In the genomic region with DNA sequence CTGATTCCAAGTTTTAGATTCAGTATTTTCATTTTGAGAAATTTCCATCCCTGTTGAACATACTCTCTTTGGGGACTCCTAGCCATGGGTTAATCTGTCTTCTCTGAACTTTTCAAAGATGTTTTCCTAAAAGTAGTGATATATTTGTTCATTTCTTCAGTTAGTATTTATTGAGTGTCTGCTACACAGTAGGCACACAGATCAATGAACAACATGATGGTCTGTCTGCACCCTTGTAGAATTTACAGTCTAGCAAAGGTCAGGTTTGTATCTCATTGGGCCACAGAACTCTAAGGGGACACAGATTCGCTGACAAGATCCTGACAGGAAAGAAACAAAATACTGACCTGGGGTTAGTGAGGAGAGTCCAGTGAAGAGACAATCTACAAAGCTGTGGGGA, we compare ENCODE assay signal across 2 cellular contexts.
A peak's percentile ranks its signal among the peaks of the same experiment; 100 is the strongest.
TF ChIP-seq lines count a peak whose summit lies in the region.

No MANE protein-coding gene starts in this region.

TF ChIP-seq in A549, 52 proteins besides CTCF, POLR2A, EP300 and RAD21:
- TF ChIP-seq, protein P1, sequence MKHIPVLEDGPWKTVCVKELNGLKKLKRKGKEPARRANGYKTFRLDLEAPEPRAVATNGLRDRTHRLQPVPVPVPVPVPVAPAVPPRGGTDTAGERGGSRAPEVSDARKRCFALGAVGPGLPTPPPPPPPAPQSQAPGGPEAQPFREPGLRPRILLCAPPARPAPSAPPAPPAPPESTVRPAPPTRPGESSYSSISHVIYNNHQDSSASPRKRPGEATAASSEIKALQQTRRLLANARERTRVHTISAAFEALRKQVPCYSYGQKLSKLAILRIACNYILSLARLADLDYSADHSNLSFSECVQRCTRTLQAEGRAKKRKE (CRISPR knock-in tag; IDR thresholded peaks at IDR 0.05; ENCODE audit: low read depth), result no peak
- TF ChIP-seq JUN (IDR thresholded peaks at IDR 0.05), result no peak
- no peak for TF ChIP-seq HDAC2 (IDR thresholded peaks at IDR 0.05)
- no peak for TF ChIP-seq CHD2 (IDR thresholded peaks at IDR 0.05; ENCODE audit: low read length, partially characterized antibody)
- TF ChIP-seq TFCP2L1 (CRISPR knock-in tag; IDR thresholded peaks at IDR 0.05), result no peak
- TF ChIP-seq RCOR1 (IDR thresholded peaks at IDR 0.05; ENCODE audit: low read depth, low read length), result no peak
- no peak for TF ChIP-seq RARB (CRISPR knock-in tag; IDR thresholded peaks at IDR 0.05)
- no peak for TF ChIP-seq RNF2 (IDR thresholded peaks at IDR 0.05; ENCODE audit: borderline replicate concordance, low read depth)
- no peak for TF ChIP-seq RFX5 (IDR thresholded peaks at IDR 0.05)
- TF ChIP-seq CHD4 (IDR thresholded peaks at IDR 0.05; ENCODE audit: borderline replicate concordance), result no peak
- no peak for TF ChIP-seq POLR2AphosphoS2 (conservative IDR thresholded peaks at IDR 0.05; ENCODE audit: low read length)
- no peak for TF ChIP-seq MAZ (IDR thresholded peaks at IDR 0.05; ENCODE audit: borderline replicate concordance, low read depth, low read length)
- TF ChIP-seq FOSB (CRISPR knock-in tag; IDR thresholded peaks at IDR 0.05), result no peak
- no peak for TF ChIP-seq GATA3 (IDR thresholded peaks at IDR 0.05; ENCODE audit: borderline replicate concordance)
- TF ChIP-seq FOSL2 (IDR thresholded peaks at IDR 0.05), result no peak
- no peak for TF ChIP-seq FOSL2 (CRISPR knock-in tag; IDR thresholded peaks at IDR 0.05)
- TF ChIP-seq JUNB (IDR thresholded peaks at IDR 0.05), result no peak
- TF ChIP-seq, protein P2, sequence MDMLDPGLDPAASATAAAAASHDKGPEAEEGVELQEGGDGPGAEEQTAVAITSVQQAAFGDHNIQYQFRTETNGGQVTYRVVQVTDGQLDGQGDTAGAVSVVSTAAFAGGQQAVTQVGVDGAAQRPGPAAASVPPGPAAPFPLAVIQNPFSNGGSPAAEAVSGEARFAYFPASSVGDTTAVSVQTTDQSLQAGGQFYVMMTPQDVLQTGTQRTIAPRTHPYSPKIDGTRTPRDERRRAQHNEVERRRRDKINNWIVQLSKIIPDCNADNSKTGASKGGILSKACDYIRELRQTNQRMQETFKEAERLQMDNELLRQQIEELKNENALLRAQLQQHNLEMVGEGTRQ (IDR thresholded peaks at IDR 0.05), result no peak
- TF ChIP-seq CEBPB (IDR thresholded peaks at IDR 0.05), result no peak
- TF ChIP-seq EHMT2 (IDR thresholded peaks at IDR 0.05; ENCODE audit: low read depth), result no peak

TF ChIP-seq in HepG2, 621 proteins besides CTCF, POLR2A, EP300 and RAD21 (continued from another document and continues in another):
- TF ChIP-seq RFX3 (CRISPR knock-in tag; IDR thresholded peaks at IDR 0.05), result no peak
- no peak for TF ChIP-seq ZNF496 (CRISPR knock-in tag; IDR thresholded peaks at IDR 0.05; ENCODE audit: insufficient replicate concordance)
- no peak for TF ChIP-seq FOXP1 (IDR thresholded peaks at IDR 0.05)
- TF ChIP-seq FOXP1 (CRISPR knock-in tag; IDR thresholded peaks at IDR 0.05), result peak; percentile 53; the same call in 1 of the 2 replicates
- TF ChIP-seq ZNF317 (CRISPR knock-in tag; IDR thresholded peaks at IDR 0.05), result no peak
- TF ChIP-seq ZNF276 (CRISPR knock-in tag; IDR thresholded peaks at IDR 0.05; ENCODE audit: low read depth), result no peak
- no peak for TF ChIP-seq KLF11 (CRISPR knock-in tag; IDR thresholded peaks at IDR 0.05)
- no peak for TF ChIP-seq ZSCAN21 (CRISPR knock-in tag; IDR thresholded peaks at IDR 0.05; ENCODE audit: borderline replicate concordance)
- TF ChIP-seq GFI1 (CRISPR knock-in tag; IDR thresholded peaks at IDR 0.05; ENCODE audit: borderline replicate concordance), result no peak
- peak; percentile 39 for TF ChIP-seq ARID5B (CRISPR knock-in tag; IDR thresholded peaks at IDR 0.05)
- no peak for TF ChIP-seq NFIC (IDR thresholded peaks at IDR 0.05; ENCODE audit: low read length)
- no peak for TF ChIP-seq TCF12 (IDR thresholded peaks at IDR 0.05)
- no peak for TF ChIP-seq TCF12 (CRISPR knock-in tag; IDR thresholded peaks at IDR 0.05)
- no peak for TF ChIP-seq JDP2 (CRISPR knock-in tag; IDR thresholded peaks at IDR 0.05; ENCODE audit: borderline replicate concordance)
- TF ChIP-seq ZNF652 (CRISPR knock-in tag; IDR thresholded peaks at IDR 0.05; ENCODE audit: borderline replicate concordance, low read depth), result peak; percentile 40; the same call in 1 of the 2 replicates
- no peak for TF ChIP-seq ZC3H13 (CRISPR knock-in tag; IDR thresholded peaks at IDR 0.05)
- TF ChIP-seq, protein P3, sequence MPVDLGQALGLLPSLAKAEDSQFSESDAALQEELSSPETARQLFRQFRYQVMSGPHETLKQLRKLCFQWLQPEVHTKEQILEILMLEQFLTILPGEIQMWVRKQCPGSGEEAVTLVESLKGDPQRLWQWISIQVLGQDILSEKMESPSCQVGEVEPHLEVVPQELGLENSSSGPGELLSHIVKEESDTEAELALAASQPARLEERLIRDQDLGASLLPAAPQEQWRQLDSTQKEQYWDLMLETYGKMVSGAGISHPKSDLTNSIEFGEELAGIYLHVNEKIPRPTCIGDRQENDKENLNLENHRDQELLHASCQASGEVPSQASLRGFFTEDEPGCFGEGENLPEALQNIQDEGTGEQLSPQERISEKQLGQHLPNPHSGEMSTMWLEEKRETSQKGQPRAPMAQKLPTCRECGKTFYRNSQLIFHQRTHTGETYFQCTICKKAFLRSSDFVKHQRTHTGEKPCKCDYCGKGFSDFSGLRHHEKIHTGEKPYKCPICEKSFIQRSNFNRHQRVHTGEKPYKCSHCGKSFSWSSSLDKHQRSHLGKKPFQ (CRISPR knock-in tag; IDR thresholded peaks at IDR 0.05; ENCODE audit: insufficient replicate concordance), result no peak
- TF ChIP-seq MEIS1 (CRISPR knock-in tag; IDR thresholded peaks at IDR 0.05; ENCODE audit: borderline replicate concordance), result no peak
- TF ChIP-seq MAZ (IDR thresholded peaks at IDR 0.05; ENCODE audit: borderline replicate concordance, low read depth, low read length), result no peak
- TF ChIP-seq MAZ (CRISPR knock-in tag; IDR thresholded peaks at IDR 0.05; ENCODE audit: low read depth), result no peak
- TF ChIP-seq ZNF20 (CRISPR knock-in tag; IDR thresholded peaks at IDR 0.05), result no peak
- TF ChIP-seq SCMH1 (CRISPR knock-in tag; IDR thresholded peaks at IDR 0.05; ENCODE audit: borderline replicate concordance), result no peak
- no peak for TF ChIP-seq KDM4B (CRISPR knock-in tag; IDR thresholded peaks at IDR 0.05)
- no peak for TF ChIP-seq ZC3H4 (CRISPR knock-in tag; IDR thresholded peaks at IDR 0.05; ENCODE audit: borderline replicate concordance)
- TF ChIP-seq, protein P4, sequence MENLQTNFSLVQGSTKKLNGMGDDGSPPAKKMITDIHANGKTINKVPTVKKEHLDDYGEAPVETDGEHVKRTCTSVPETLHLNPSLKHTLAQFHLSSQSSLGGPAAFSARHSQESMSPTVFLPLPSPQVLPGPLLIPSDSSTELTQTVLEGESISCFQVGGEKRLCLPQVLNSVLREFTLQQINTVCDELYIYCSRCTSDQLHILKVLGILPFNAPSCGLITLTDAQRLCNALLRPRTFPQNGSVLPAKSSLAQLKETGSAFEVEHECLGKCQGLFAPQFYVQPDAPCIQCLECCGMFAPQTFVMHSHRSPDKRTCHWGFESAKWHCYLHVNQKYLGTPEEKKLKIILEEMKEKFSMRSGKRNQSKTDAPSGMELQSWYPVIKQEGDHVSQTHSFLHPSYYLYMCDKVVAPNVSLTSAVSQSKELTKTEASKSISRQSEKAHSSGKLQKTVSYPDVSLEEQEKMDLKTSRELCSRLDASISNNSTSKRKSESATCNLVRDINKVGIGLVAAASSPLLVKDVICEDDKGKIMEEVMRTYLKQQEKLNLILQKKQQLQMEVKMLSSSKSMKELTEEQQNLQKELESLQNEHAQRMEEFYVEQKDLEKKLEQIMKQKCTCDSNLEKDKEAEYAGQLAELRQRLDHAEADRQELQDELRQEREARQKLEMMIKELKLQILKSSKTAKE (CRISPR knock-in tag; IDR thresholded peaks at IDR 0.05; ENCODE audit: borderline replicate concordance), result peak; percentile 52; the same call in 1 of the 2 replicates
- peak; percentile 30; the same call in 1 of the 2 replicates for TF ChIP-seq CREM (IDR thresholded peaks at IDR 0.05)
- TF ChIP-seq CREM (CRISPR knock-in tag; IDR thresholded peaks at IDR 0.05), result no peak
- TF ChIP-seq HES4 (CRISPR knock-in tag; IDR thresholded peaks at IDR 0.05; ENCODE audit: borderline replicate concordance), result no peak
- TF ChIP-seq NFATC3 (CRISPR knock-in tag; IDR thresholded peaks at IDR 0.05), result no peak
- no peak for TF ChIP-seq FOXM1 (CRISPR knock-in tag; IDR thresholded peaks at IDR 0.05)
- no peak for TF ChIP-seq MIER3 (CRISPR knock-in tag; IDR thresholded peaks at IDR 0.05; ENCODE audit: borderline replicate concordance)
- no peak for TF ChIP-seq ZSCAN9 (CRISPR knock-in tag; IDR thresholded peaks at IDR 0.05; ENCODE audit: borderline replicate concordance)
- peak; percentile 63; the same call in 1 of the 2 replicates for TF ChIP-seq NR2F2 (IDR thresholded peaks at IDR 0.05; ENCODE audit: borderline replicate concordance, low read depth)
- TF ChIP-seq ZNF24 (IDR thresholded peaks at IDR 0.05), result 0 out of 2 replicates have a peak, but pooled peaks have one; percentile 26
- TF ChIP-seq, protein P5, sequence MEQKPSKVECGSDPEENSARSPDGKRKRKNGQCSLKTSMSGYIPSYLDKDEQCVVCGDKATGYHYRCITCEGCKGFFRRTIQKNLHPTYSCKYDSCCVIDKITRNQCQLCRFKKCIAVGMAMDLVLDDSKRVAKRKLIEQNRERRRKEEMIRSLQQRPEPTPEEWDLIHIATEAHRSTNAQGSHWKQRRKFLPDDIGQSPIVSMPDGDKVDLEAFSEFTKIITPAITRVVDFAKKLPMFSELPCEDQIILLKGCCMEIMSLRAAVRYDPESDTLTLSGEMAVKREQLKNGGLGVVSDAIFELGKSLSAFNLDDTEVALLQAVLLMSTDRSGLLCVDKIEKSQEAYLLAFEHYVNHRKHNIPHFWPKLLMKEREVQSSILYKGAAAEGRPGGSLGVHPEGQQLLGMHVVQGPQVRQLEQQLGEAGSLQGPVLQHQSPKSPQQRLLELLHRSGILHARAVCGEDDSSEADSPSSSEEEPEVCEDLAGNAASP (CRISPR knock-in tag; IDR thresholded peaks at IDR 0.05; ENCODE audit: borderline replicate concordance), result no peak
- TF ChIP-seq, protein P6, sequence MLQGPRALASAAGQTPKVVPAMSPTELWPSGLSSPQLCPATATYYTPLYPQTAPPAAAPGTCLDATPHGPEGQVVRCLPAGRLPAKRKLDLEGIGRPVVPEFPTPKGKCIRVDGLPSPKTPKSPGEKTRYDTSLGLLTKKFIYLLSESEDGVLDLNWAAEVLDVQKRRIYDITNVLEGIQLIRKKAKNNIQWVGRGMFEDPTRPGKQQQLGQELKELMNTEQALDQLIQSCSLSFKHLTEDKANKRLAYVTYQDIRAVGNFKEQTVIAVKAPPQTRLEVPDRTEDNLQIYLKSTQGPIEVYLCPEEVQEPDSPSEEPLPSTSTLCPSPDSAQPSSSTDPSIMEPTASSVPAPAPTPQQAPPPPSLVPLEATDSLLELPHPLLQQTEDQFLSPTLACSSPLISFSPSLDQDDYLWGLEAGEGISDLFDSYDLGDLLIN (CRISPR knock-in tag; IDR thresholded peaks at IDR 0.05; ENCODE audit: borderline replicate concordance), result no peak
- no peak for TF ChIP-seq TP53 (CRISPR knock-in tag; conservative IDR thresholded peaks at IDR 0.05)
- TF ChIP-seq DR1 (CRISPR knock-in tag; IDR thresholded peaks at IDR 0.05), result no peak
- no peak for TF ChIP-seq SMAD9 (CRISPR knock-in tag; IDR thresholded peaks at IDR 0.05)
